22 cellular contexts compared by ENCODE assay signal in genomic region chr22:28779833-28780232, GRCh38.
"Had no signal": no experiment of that assay in that cellular context is flagged by ENCODE, and none has a peak within 500 bp of the region (broad histone marks: within the 10 kb centered on the region; RNA-seq: fewer than 3 reads in every experiment).

No MANE protein-coding gene starts in this region.

- H3K9me3 ChIP-seq: breast epithelium, heart left ventricle, lower lobe of right lung had no signal

- H3K27ac Mint-ChIP-seq: activated CD4-positive, alpha-beta memory T cell treated with anti-CD3 and anti-CD28 coated beads for 36 hours; activated CD8-positive, alpha-beta memory T cell treated with anti-CD3 and anti-CD28 coated beads, Interleukin-2, amount 10 ng/mL, durations not matched to agents 7 days and 5 days; endodermal cell; neural progenitor cell; T-helper 17 cell had no signal

- H3K36me3 ChIP-seq: breast epithelium had no signal

- H3K4me1 ChIP-seq: breast epithelium, neural progenitor cell had no signal

- H3K27ac ChIP-seq: breast epithelium, lower lobe of right lung, neural progenitor cell had no signal

- H3K4me3 ChIP-seq: breast epithelium, heart left ventricle, lower lobe of right lung, neural progenitor cell had no signal

- DNase-seq: activated CD4-positive, alpha-beta memory T cell treated with anti-CD3 and anti-CD28 coated beads for 36 hours; activated CD4-positive, alpha-beta T cell treated with anti-CD3 and anti-CD28 coated beads for 48 hours; activated CD8-positive, alpha-beta memory T cell treated with anti-CD3 and anti-CD28 coated beads, Interleukin-2, amount 10 ng/mL, durations not matched to agents 7 days and 5 days; activated gamma-delta T cell; activated naive CD4-positive, alpha-beta T cell treated with anti-CD3 and anti-CD28 coated beads, Interleukin-2, amount 50 U/mL, for 16 hours; amniotic stem cell; cerebellar nuclear complex; cortex of kidney; endodermal cell; heart left ventricle; islet precursor cell; left cardiac atrium; lower lobe of right lung; naive B cell; stimulated activated CD4-positive, alpha-beta T cell treated with anti-CD3 and anti-CD28 coated beads, Interleukin-12 subunit alpha, Interleukin-12 subunit beta, amount 100 ng/mL, for 4 hours; stimulated activated CD4-positive, alpha-beta T cell treated with anti-CD3 and anti-CD28 coated beads, Interleukin-4, amount 100 ng/mL, for 4 hours; stimulated activated naive CD8-positive, alpha-beta T cell treated with anti-CD3 and anti-CD28 coated beads, Interleukin-15, Interleukin-2, amounts not matched to agents 100 U/mL and 50 U/mL, for 24 hours; SW 1271; T-helper 17 cell had no signal

- ATAC-seq: activated CD8-positive, alpha-beta memory T cell treated with anti-CD3 and anti-CD28 coated beads, Interleukin-2, amount 10 ng/mL, durations not matched to agents 7 days and 5 days; stimulated activated naive CD8-positive, alpha-beta T cell treated with anti-CD3 and anti-CD28 coated beads, Interleukin-15, Interleukin-2, amounts not matched to agents 100 U/mL and 50 U/mL, for 24 hours; T-helper 17 cell had no signal

- H3K27me3 Mint-ChIP-seq: activated CD4-positive, alpha-beta memory T cell treated with anti-CD3 and anti-CD28 coated beads for 36 hours; activated CD8-positive, alpha-beta memory T cell treated with anti-CD3 and anti-CD28 coated beads, Interleukin-2, amount 10 ng/mL, durations not matched to agents 7 days and 5 days; naive B cell; T-helper 17 cell had no signal

- H3K27me3 ChIP-seq: breast epithelium, heart left ventricle, neural progenitor cell had no signal

- H3K4me3 Mint-ChIP-seq: activated CD4-positive, alpha-beta memory T cell treated with anti-CD3 and anti-CD28 coated beads for 36 hours; activated CD8-positive, alpha-beta memory T cell treated with anti-CD3 and anti-CD28 coated beads, Interleukin-2, amount 10 ng/mL, durations not matched to agents 7 days and 5 days; activated T-helper 1 cell treated with anti-CD3 and anti-CD28 coated beads, Interleukin-12 subunit alpha, Interleukin-12 subunit beta, Interleukin-2, Interleukin-4 antibody, amounts not matched to agents 30 ng/mL and 10 ng/mL and 1 ng/mL, durations not matched to agents 14 hours and 24 hours and 36 hours; endodermal cell; naive B cell; neural progenitor cell; T-helper 17 cell had no signal

- H3K9me3 Mint-ChIP-seq: activated CD4-positive, alpha-beta memory T cell treated with anti-CD3 and anti-CD28 coated beads for 36 hours; activated T-helper 1 cell treated with anti-CD3 and anti-CD28 coated beads, Interleukin-12 subunit alpha, Interleukin-12 subunit beta, Interleukin-2, Interleukin-4 antibody, amounts not matched to agents 30 ng/mL and 10 ng/mL and 1 ng/mL, durations not matched to agents 14 hours and 24 hours and 36 hours; endodermal cell; naive B cell; neural progenitor cell had no signal
